3 cellular contexts compared by ENCODE assay signal in genomic region chr16:55908641-55909040, GRCh38. TPM values are rescaled to one million over a fixed set of nuclear protein-coding genes. Genes with fewer than 3 reads are reported as not detected.
"Had no signal": no experiment of that assay in that cellular context is flagged by ENCODE, and none has a peak within 500 bp of the region (broad histone marks: within the 10 kb centered on the region; RNA-seq: fewer than 3 reads in every experiment).

No MANE protein-coding gene starts in this region.

- H3K4me3 ChIP-seq: GM12878 had no signal

- DNase-seq: GDM1, GF-D8 had no signal

RNA-seq across cellular contexts. Expression of gene CES5A, which starts 33.5 kb away (rescaled TPM):
- total RNA-seq: GM12878 had no signal
